In genomic region chr19:42140125-42140754, GRCh38 we compare ENCODE assay signal across 8 cellular contexts. TPM values are rescaled to one million over a fixed set of nuclear protein-coding genes. Genes with fewer than 3 reads are reported as not detected.
A peak's percentile ranks its signal among the peaks of the same experiment; 100 is the strongest.
DNase-seq lines count a peak whose midpoint lies in the region; ATAC-seq and TF ChIP-seq lines count a peak whose summit lies in the region.

No MANE protein-coding gene starts in this region.

- no peaks in the 10 kb centered on the region for H3K9me3 ChIP-seq in lower lobe of right lung
- no peaks in the 10 kb centered on the region for H3K9me3 ChIP-seq in CD4-positive, alpha-beta T cell (ENCODE audit: control insufficient read depth, low read length)

- ATAC-seq in lower lobe of right lung (peak; percentile 71 to 76), GM18520 (IDR thresholded peaks at IDR 0.05; ENCODE audit: unreplicated experiment) (no peak), HG02642 (IDR thresholded peaks at IDR 0.05; ENCODE audit: poor library complexity, unreplicated experiment) (no peak), GM18519 (IDR thresholded peaks at IDR 0.05; ENCODE audit: low FRiP score, unreplicated experiment) (no peak)
- no peak for ATAC-seq in CD4-positive, alpha-beta T cell (ENCODE audit: poor library complexity)

- no peak overlapping the region for H3K4me3 ChIP-seq in brain microvascular endothelial cell (ENCODE audit: low read depth, low read length)
- H3K4me3 ChIP-seq in lower lobe of right lung = no peak overlapping the region

- POLR2A ChIA-PET in CD4-positive, alpha-beta T cell (lab: Charles Lee) = no interaction called here

- no peaks in the 10 kb centered on the region for H3K4me1 ChIP-seq in lower lobe of right lung

- H3K36me3 Mint-ChIP-seq in CD4-positive, alpha-beta T cell (ENCODE audit: low read depth) = peaks cover 23% of the 10 kb centered on the region

- intact Hi-C loops in lower lobe of right lung (cut with DNase I) = no loop called here
- intact Hi-C loops in CD4-positive, alpha-beta T cell (cut with DNase I, micrococcal nuclease) = no loop called here

- H3K27me3 ChIP-seq in brain microvascular endothelial cell (replicated peaks) (no peaks in the 10 kb centered on the region), lower lobe of right lung (ENCODE audit: low read depth) (no peaks in the 10 kb centered on the region)
- no peaks in the 10 kb centered on the region for H3K27me3 ChIP-seq in CD4-positive, alpha-beta T cell (ENCODE audit: control insufficient read depth, insufficient read depth, low read length)

- H3K36me3 ChIP-seq in brain microvascular endothelial cell (replicated peaks) (no peaks in the 10 kb centered on the region), lower lobe of right lung (no peaks in the 10 kb centered on the region)

- CTCF ChIA-PET in CD4-positive, alpha-beta T cell (lab: Charles Lee) = no interaction called here

- H3K9me3 Mint-ChIP-seq in CD4-positive, alpha-beta T cell = no peaks in the 10 kb centered on the region

- TF ChIP-seq CTCF in brain microvascular endothelial cell (IDR thresholded peaks at IDR 0.05; ENCODE audit: low read depth, low read length, missing control alignments) (peak; percentile 15), lower lobe of right lung (IDR thresholded peaks at IDR 0.05) (no peak)
- no peak for TF ChIP-seq CTCF in CD4-positive, alpha-beta T cell (IDR thresholded peaks at IDR 0.05)

- in situ Hi-C loops in ACHN (cut with HindIII; ENCODE audit: low pct_ligation_motif_present, low pct_unique_long_range_greater_than_20kb, low sequenced_read_pairs) = no loop called here
- in situ Hi-C loops in brain microvascular endothelial cell (cut with HindIII; ENCODE audit: low pct_ligation_motif_present, low sequenced_read_pairs) = no loop called here

- DNase-seq in ACHN (peak; percentile 64), LHCN-M2 (ENCODE audit: low read depth) (peak; percentile 43), brain microvascular endothelial cell (peak; percentile 59), lower lobe of right lung (peak; percentile 59)
- DNase-seq in CD4-positive, alpha-beta T cell = no peak

- H3K27ac ChIP-seq in brain microvascular endothelial cell (no peak overlapping the region), lower lobe of right lung (no peak overlapping the region)
- H3K27ac ChIP-seq in CD4-positive, alpha-beta T cell (ENCODE audit: low read depth, low read length) = no peak overlapping the region

- no peak overlapping the region for H3K4me3 Mint-ChIP-seq in CD4-positive, alpha-beta T cell

- H3K27me3 Mint-ChIP-seq in CD4-positive, alpha-beta T cell = no peaks in the 10 kb centered on the region

- peaks cover 9% of the 10 kb centered on the region for H3K4me1 Mint-ChIP-seq in CD4-positive, alpha-beta T cell (ENCODE audit: low read depth)

- H3K27ac Mint-ChIP-seq in CD4-positive, alpha-beta T cell = no peak overlapping the region

RNA-seq across cellular contexts. Expression of gene POU2F2, which starts 8.0 kb away (rescaled TPM):
- total RNA-seq in LHCN-M2 (2014; rRNA removed) (0.06 TPM in 1 of 2 replicates, not detected in the other), lower lobe of right lung (6.1 TPM)
- 0.67 TPM for polyA plus RNA-seq in LHCN-M2 (2012)
- total RNA-seq in CD4-positive, alpha-beta T cell = 10 to 100 TPM; 18.6 to 19.9 TPM

Comparison
In these comparisons a context has a peak if more than half of its experiments do, and no peak if none do; other contexts are left out.
1. DNase-seq: peak in ACHN (single experiment), LHCN-M2 (single experiment), brain microvascular endothelial cell (single experiment) and lower lobe of right lung (single experiment); none in CD4-positive, alpha-beta T cell (0 of 10).
2. ATAC-seq: peak in lower lobe of right lung (2 of 2); none in CD4-positive, alpha-beta T cell (single experiment), GM18520 (single experiment), HG02642 (single experiment) and GM18519 (single experiment).